In genomic region chr17:77288115-77288619, GRCh38 we compare ENCODE assay signal across 1 cellular context.
TF ChIP-seq lines count a peak whose summit lies in the region.

No MANE protein-coding gene starts in this region.

TF ChIP-seq in HepG2, 621 proteins besides CTCF, POLR2A, EP300 and RAD21 (continued from another document):
- TF ChIP-seq SKIL (CRISPR knock-in tag; IDR thresholded peaks at IDR 0.05; ENCODE audit: borderline replicate concordance) = no peak
- TF ChIP-seq ZFX (CRISPR knock-in tag; IDR thresholded peaks at IDR 0.05; ENCODE audit: low read depth) = peak; percentile 18; the same call in 1 of the 2 replicates
- no peak for TF ChIP-seq ZNF512 (CRISPR knock-in tag; IDR thresholded peaks at IDR 0.05)
- TF ChIP-seq, protein P1, sequence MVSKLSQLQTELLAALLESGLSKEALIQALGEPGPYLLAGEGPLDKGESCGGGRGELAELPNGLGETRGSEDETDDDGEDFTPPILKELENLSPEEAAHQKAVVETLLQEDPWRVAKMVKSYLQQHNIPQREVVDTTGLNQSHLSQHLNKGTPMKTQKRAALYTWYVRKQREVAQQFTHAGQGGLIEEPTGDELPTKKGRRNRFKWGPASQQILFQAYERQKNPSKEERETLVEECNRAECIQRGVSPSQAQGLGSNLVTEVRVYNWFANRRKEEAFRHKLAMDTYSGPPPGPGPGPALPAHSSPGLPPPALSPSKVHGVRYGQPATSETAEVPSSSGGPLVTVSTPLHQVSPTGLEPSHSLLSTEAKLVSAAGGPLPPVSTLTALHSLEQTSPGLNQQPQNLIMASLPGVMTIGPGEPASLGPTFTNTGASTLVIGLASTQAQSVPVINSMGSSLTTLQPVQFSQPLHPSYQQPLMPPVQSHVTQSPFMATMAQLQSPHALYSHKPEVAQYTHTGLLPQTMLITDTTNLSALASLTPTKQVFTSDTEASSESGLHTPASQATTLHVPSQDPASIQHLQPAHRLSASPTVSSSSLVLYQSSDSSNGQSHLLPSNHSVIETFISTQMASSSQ (IDR thresholded peaks at IDR 0.05; ENCODE audit: low read depth) = no peak
- TF ChIP-seq, protein P1 (CRISPR knock-in tag; IDR thresholded peaks at IDR 0.05; ENCODE audit: borderline replicate concordance) = no peak
- TF ChIP-seq FOXC1 (CRISPR knock-in tag; IDR thresholded peaks at IDR 0.05; ENCODE audit: borderline replicate concordance) = 0 out of 2 replicates have a peak, but pooled peaks have one; percentile 3
- TF ChIP-seq ZNF180 (CRISPR knock-in tag; IDR thresholded peaks at IDR 0.05; ENCODE audit: borderline replicate concordance, low read depth) = no peak
- 0 out of 2 replicates have a peak, but pooled peaks have one; percentile 15 for TF ChIP-seq ZFP90 (CRISPR knock-in tag; IDR thresholded peaks at IDR 0.05; ENCODE audit: borderline replicate concordance)
